1 cellular context compared by ENCODE assay signal in the genomic region with DNA sequence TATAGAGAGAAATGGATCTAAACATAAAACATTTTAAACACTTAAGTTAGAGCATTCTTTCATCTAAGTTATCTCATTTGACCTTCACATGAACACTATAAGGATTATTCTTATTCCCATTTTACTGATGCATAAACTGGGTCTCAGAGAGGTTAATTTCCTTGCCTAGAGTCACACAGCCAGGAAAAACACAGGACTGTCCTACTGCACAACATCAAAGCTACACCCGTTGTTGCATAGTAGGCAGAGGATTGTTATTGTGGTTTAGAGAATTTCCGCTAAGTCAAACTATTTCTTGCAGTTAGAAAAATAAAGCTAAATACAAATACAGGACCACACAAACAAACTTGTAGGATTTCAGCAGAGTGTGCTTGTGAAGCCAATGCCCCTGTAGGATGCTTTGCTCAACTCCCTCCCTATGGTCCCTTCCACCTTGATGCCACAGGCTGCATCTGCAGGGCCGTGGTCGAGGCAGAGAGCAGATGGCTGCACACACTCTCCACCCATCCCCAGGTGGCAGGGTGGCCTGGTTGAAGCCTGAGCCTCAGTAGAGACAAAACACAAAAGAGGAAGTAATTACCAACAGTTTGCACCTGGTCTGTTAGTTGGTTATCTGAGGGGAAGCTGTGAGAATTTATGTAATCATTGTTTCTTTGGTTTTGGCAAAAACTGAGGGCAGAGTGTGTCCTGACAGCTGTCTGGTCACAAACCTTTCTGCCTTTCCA.
TF ChIP-seq lines count a peak whose summit lies in the region.

No MANE protein-coding gene starts in this region.

TF ChIP-seq in K562, 482 proteins besides CTCF, POLR2A, EP300 and RAD21 (continued from another document):
- TF ChIP-seq SOX6 (IDR thresholded peaks at IDR 0.05) = 0 out of 2 replicates have a peak, but pooled peaks have one; percentile 24
- TF ChIP-seq NFRKB (IDR thresholded peaks at IDR 0.05; ENCODE audit: low read depth) = no peak
- TF ChIP-seq CXXC5 (CRISPR knock-in tag; IDR thresholded peaks at IDR 0.05) = no peak
- no peak for TF ChIP-seq HDGF (IDR thresholded peaks at IDR 0.05)
- no peak for TF ChIP-seq GTF2A2 (tag; IDR thresholded peaks at IDR 0.05)
- peak; percentile 45; the same call in 1 of the 2 replicates for TF ChIP-seq CTBP1 (IDR thresholded peaks at IDR 0.05; ENCODE audit: borderline replicate concordance)
- TF ChIP-seq BRCA1 (IDR thresholded peaks at IDR 0.05) = no peak
- no peak for TF ChIP-seq BRCA1 (CRISPR knock-in tag; IDR thresholded peaks at IDR 0.05)
- TF ChIP-seq PML (IDR thresholded peaks at IDR 0.05; ENCODE audit: low read length) = no peak
- TF ChIP-seq TCF3 (CRISPR knock-in tag; IDR thresholded peaks at IDR 0.05) = peak; percentile 51
- peak; percentile 68 for TF ChIP-seq ZFP36 (IDR thresholded peaks at IDR 0.05; ENCODE audit: low read depth, low read length, partially characterized antibody)
- peak; percentile 62; the same call in 1 of the 2 replicates for TF ChIP-seq KLF16 (IDR thresholded peaks at IDR 0.05)
- peak; percentile 42; the same call in 1 of the 2 replicates for TF ChIP-seq CBFA2T3 (IDR thresholded peaks at IDR 0.05)
- TF ChIP-seq, protein P1, sequence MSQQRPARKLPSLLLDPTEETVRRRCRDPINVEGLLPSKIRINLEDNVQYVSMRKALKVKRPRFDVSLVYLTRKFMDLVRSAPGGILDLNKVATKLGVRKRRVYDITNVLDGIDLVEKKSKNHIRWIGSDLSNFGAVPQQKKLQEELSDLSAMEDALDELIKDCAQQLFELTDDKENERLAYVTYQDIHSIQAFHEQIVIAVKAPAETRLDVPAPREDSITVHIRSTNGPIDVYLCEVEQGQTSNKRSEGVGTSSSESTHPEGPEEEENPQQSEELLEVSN (IDR thresholded peaks at IDR 0.05; ENCODE audit: borderline replicate concordance in 1 of 2, extremely low read depth in 1 of 2, insufficient read depth in 1 of 2, insufficient read length in 1 of 2, low read depth in 1 of 2, low read length in 1 of 2, poor library complexity in 1 of 2, severe bottlenecking in 1 of 2) = no peak
- no peak for TF ChIP-seq HNRNPK (IDR thresholded peaks at IDR 0.05; ENCODE audit: low read depth, low read length, poor library complexity, severe bottlenecking)
- TF ChIP-seq, protein P2, sequence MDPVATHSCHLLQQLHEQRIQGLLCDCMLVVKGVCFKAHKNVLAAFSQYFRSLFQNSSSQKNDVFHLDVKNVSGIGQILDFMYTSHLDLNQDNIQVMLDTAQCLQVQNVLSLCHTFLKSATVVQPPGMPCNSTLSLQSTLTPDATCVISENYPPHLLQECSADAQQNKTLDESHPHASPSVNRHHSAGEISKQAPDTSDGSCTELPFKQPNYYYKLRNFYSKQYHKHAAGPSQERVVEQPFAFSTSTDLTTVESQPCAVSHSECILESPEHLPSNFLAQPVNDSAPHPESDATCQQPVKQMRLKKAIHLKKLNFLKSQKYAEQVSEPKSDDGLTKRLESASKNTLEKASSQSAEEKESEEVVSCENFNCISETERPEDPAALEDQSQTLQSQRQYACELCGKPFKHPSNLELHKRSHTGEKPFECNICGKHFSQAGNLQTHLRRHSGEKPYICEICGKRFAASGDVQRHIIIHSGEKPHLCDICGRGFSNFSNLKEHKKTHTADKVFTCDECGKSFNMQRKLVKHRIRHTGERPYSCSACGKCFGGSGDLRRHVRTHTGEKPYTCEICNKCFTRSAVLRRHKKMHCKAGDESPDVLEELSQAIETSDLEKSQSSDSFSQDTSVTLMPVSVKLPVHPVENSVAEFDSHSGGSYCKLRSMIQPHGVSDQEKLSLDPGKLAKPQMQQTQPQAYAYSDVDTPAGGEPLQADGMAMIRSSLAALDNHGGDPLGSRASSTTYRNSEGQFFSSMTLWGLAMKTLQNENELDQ (CRISPR knock-in tag; IDR thresholded peaks at IDR 0.05; ENCODE audit: borderline replicate concordance) = no peak
- TF ChIP-seq TEAD4 (IDR thresholded peaks at IDR 0.05; ENCODE audit: low read length) = peak; percentile 62; the same call in 1 of the 2 replicates
- no peak for TF ChIP-seq TEAD4 (CRISPR knock-in tag; IDR thresholded peaks at IDR 0.05; ENCODE audit: borderline replicate concordance)
- TF ChIP-seq, protein P3, sequence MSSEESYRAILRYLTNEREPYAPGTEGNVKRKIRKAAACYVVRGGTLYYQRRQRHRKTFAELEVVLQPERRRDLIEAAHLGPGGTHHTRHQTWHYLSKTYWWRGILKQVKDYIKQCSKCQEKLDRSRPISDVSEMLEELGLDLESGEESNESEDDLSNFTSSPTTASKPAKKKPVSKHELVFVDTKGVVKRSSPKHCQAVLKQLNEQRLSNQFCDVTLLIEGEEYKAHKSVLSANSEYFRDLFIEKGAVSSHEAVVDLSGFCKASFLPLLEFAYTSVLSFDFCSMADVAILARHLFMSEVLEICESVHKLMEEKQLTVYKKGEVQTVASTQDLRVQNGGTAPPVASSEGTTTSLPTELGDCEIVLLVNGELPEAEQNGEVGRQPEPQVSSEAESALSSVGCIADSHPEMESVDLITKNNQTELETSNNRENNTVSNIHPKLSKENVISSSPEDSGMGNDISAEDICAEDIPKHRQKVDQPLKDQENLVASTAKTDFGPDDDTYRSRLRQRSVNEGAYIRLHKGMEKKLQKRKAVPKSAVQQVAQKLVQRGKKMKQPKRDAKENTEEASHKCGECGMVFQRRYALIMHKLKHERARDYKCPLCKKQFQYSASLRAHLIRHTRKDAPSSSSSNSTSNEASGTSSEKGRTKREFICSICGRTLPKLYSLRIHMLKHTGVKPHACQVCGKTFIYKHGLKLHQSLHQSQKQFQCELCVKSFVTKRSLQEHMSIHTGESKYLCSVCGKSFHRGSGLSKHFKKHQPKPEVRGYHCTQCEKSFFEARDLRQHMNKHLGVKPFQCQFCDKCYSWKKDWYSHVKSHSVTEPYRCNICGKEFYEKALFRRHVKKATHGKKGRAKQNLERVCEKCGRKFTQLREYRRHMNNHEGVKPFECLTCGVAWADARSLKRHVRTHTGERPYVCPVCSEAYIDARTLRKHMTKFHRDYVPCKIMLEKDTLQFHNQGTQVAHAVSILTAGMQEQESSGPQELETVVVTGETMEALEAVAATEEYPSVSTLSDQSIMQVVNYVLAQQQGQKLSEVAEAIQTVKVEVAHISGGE (CRISPR knock-in tag; IDR thresholded peaks at IDR 0.05) = no peak
- TF ChIP-seq RBM25 (IDR thresholded peaks at IDR 0.05; ENCODE audit: low read depth, low read length, severe bottlenecking) = peak; percentile 73
- TF ChIP-seq ZNF431 (CRISPR knock-in tag; IDR thresholded peaks at IDR 0.05) = no peak
- no peak for TF ChIP-seq SAP30 (IDR thresholded peaks at IDR 0.05; ENCODE audit: borderline replicate concordance, insufficient read depth, low read depth, low read length, poor library complexity, severe bottlenecking)
